Comparison of ENCODE assay signal across 12 cellular contexts in genomic region chr22:32764330-32765116, GRCh38. TPM values are rescaled to one million over a fixed set of nuclear protein-coding genes. Genes with fewer than 3 reads are reported as not detected.
DNase-seq lines count a peak whose midpoint lies in the region; ATAC-seq and TF ChIP-seq lines count a peak whose summit lies in the region.
"Had no signal": no experiment of that assay in that cellular context is flagged by ENCODE, and none has a peak within 500 bp of the region (broad histone marks: within the 10 kb centered on the region; RNA-seq: fewer than 3 reads in every experiment).

No MANE protein-coding gene starts in this region.

- no peaks in the 10 kb centered on the region for H4K20me1 ChIP-seq in PC-3 (ENCODE audit: low read length)

- H3K4me3 ChIP-seq in epithelial cell of esophagus (ENCODE audit: low read length) (no peak overlapping the region), mesodermal cell (ENCODE audit: extremely low read depth, insufficient read depth, low read length, poor library complexity, severe bottlenecking) (no peak overlapping the region), vagina (no peak overlapping the region), PC-3 (ENCODE audit: low read length) (no peak overlapping the region)

- DNase-seq in SIG-M5 treated with dmso at 0.1 percent for 504 hours (lab: John Stamatoyannopoulos, UW; ENCODE audit: unreplicated experiment) (peak; percentile 32), SIG-M5 (lab: John Stamatoyannopoulos, UW) (no peak), epithelial cell of esophagus (ENCODE audit: low read depth) (peak; percentile 86), vagina (ENCODE audit: extremely low spot score in 2 of 2) (no peak), PC-3 (no peak), NCI-H69 (lab: John Stamatoyannopoulos, UW) (no peak)
- no peak for DNase-seq in activated naive CD4-positive, alpha-beta T cell treated with anti-CD3 and anti-CD28 coated beads, Interleukin-2, amount 50 U/mL, for 16 hours
- DNase-seq: activated CD4-positive, alpha-beta T cell treated with anti-CD3 and anti-CD28 coated beads, Interleukin-2, amount 10 ng/mL, durations not matched to agents 7 days and 5 days; naive thymus-derived CD8-positive, alpha-beta T cell; NCI-H2107 had no signal

- no peaks in the 10 kb centered on the region for H3F3A ChIP-seq in PC-3 (ENCODE audit: low read length, unreplicated experiment)

- H3K27me3 ChIP-seq in vagina (no peaks in the 10 kb centered on the region), PC-3 (ENCODE audit: low read length) (no peaks in the 10 kb centered on the region)

- WGBS in mesodermal cell (ENCODE audit: insufficient coverage in 2 of 2), 2 experiments = 79 to 80% methylated on average over 8 to 10 of the region's 15 CpGs

- H3K4me2 ChIP-seq in PC-3 (ENCODE audit: low read length) = no peak overlapping the region

- POLR2A ChIA-PET in PC-3 (lab: Charles Lee; ENCODE audit: unreplicated experiment) = no interaction called here

- TF ChIP-seq POLR2A in vagina (IDR thresholded peaks at IDR 0.05) = no peak

- no peak for ATAC-seq in PC-3
- ATAC-seq: naive thymus-derived CD8-positive, alpha-beta T cell had no signal

- peaks cover 29% of the 10 kb centered on the region for H3K4me1 ChIP-seq in mesodermal cell (ENCODE audit: control insufficient read depth, insufficient read depth, low read length, poor library complexity, severe bottlenecking)
- peaks cover 20% of the 10 kb centered on the region for H3K4me1 ChIP-seq in vagina
- H3K4me1 ChIP-seq in PC-3 (ENCODE audit: insufficient read depth, low read length) = no peaks in the 10 kb centered on the region

- intact Hi-C loops in vagina (cut with DNase I) = no loop called here
- intact Hi-C loops in PC-3 (cut with micrococcal nuclease) = no loop called here

- H3K79me2 ChIP-seq in PC-3 (ENCODE audit: low read length) = no peaks in the 10 kb centered on the region

- CTCF ChIA-PET in PC-3 (lab: Charles Lee) = no interaction called here

- H3K27ac ChIP-seq in mesodermal cell (ENCODE audit: low read depth, low read length, severe bottlenecking) = peak overlapping the region; percentile 74
- H3K27ac ChIP-seq in vagina = peak overlapping the region; percentile 70
- H3K27ac ChIP-seq in PC-3 (ENCODE audit: low read length) = no peak overlapping the region
- H3K27ac ChIP-seq: 22Rv1 had no signal

- TF ChIP-seq CTCF in epithelial cell of esophagus (IDR thresholded peaks at IDR 0.05; ENCODE audit: insufficient read depth, low read depth, low read length, missing control alignments) (no peak), vagina (IDR thresholded peaks at IDR 0.05) (no peak), PC-3 (conservative IDR thresholded peaks at IDR 0.05; ENCODE audit: low read depth, low read length) (no peak)

- no TSS peak for BruUV-seq in PC-3 (replicated peaks; lab: Mats Ljungman, UMichigan)

- no peak overlapping the region for H3K9ac ChIP-seq in PC-3 (ENCODE audit: low read length)

- no peaks in the 10 kb centered on the region for H3K36me3 ChIP-seq in mesodermal cell (ENCODE audit: control insufficient read depth, insufficient read depth, low read length)
- H3K36me3 ChIP-seq in vagina = no peaks in the 10 kb centered on the region
- H3K36me3 ChIP-seq in PC-3 (ENCODE audit: low read depth, low read length) = no peaks in the 10 kb centered on the region

- H3K9me2 ChIP-seq in PC-3 (replicated peaks; ENCODE audit: low read length) = no peaks in the 10 kb centered on the region

- H3K9me3 ChIP-seq in mesodermal cell (ENCODE audit: control insufficient read depth, low read length) (peaks cover 7% of the 10 kb centered on the region), vagina (no peaks in the 10 kb centered on the region), PC-3 (ENCODE audit: low read length) (no peaks in the 10 kb centered on the region)

- H2AFZ ChIP-seq in PC-3 (ENCODE audit: low read length) = no peak overlapping the region

RNA-seq across cellular contexts. Expression of gene TIMP3, which starts 37.0 kb away (rescaled TPM):
- polyA plus RNA-seq in mesodermal cell (2013, experiment 1 of 2) = 67.4 TPM
- polyA plus RNA-seq in mesodermal cell (2013, experiment 2 of 2) = 63.7 TPM
- total RNA-seq in vagina = 262 TPM
- 0.12 TPM in 1 of 2 replicates, not detected in the other for total RNA-seq in PC-3 (2014; rRNA removed)
- total RNA-seq: activated CD4-positive, alpha-beta T cell treated with anti-CD3 and anti-CD28 coated beads, Interleukin-2, amount 10 ng/mL, durations not matched to agents 7 days and 5 days had no signal
- polyA plus RNA-seq: naive thymus-derived CD8-positive, alpha-beta T cell had no signal

Comparison
In these comparisons a context has a peak if more than half of its experiments do, and no peak if none do; other contexts are left out.
1. DNase-seq: peak in SIG-M5 treated with dmso at 0.1 percent for 504 hours (single experiment) and epithelial cell of esophagus (single experiment); none in SIG-M5 (single experiment), vagina (0 of 2), activated naive CD4-positive, alpha-beta T cell treated with anti-CD3 and anti-CD28 coated beads, Interleukin-2, amount 50 U/mL, for 16 hours (single experiment), PC-3 (single experiment) and NCI-H69 (single experiment).
2. RNA of gene TIMP3, which starts 37.0 kb away (total RNA-seq): 262 TPM in vagina (single experiment); 0.12 TPM in PC-3; every median in the first group is over 100 times any median in the second.